8 cellular contexts compared by ENCODE assay signal in genomic region chr4:103204114-103204513, GRCh38. TPM values are rescaled to one million over a fixed set of nuclear protein-coding genes. Genes with fewer than 3 reads are reported as not detected.
DNase-seq lines count a peak whose midpoint lies in the region; TF ChIP-seq lines count a peak whose summit lies in the region.

No MANE protein-coding gene starts in this region.

- DNase-seq in NCI-H1417 (lab: John Stamatoyannopoulos, UW) (peak; percentile 9 to 75 (median 10)), NCI-H1417 treated with DMSO at 0.1 percent for 48 hours (lab: John Stamatoyannopoulos, UW) (no peak), NCI-H2171 (lab: John Stamatoyannopoulos, UW) (peak; percentile 0), choroid plexus epithelial cell (ENCODE audit: low read depth) (peak; percentile 45), progenitor cell of endocrine pancreas (ENCODE audit: low spot score, unreplicated experiment) (no peak), immature natural killer cell (no peak), NCI-H128 (lab: John Stamatoyannopoulos, UW; ENCODE audit: unreplicated experiment) (no peak)
- DNase-seq in stimulated activated CD4-positive, alpha-beta T cell treated with anti-CD3 and anti-CD28 coated beads, Interleukin-4, amount 100 ng/mL, for 1 hour, result no peak

- H3K4me1 Mint-ChIP-seq in progenitor cell of endocrine pancreas (ENCODE audit: low read depth) (peaks cover 13% of the 10 kb centered on the region), immature natural killer cell (no peaks in the 10 kb centered on the region)

- H3K4me3 ChIP-seq in choroid plexus epithelial cell (ENCODE audit: low read depth, low read length), result no peak overlapping the region

- H3K27ac Mint-ChIP-seq in progenitor cell of endocrine pancreas, result no peak overlapping the region
- H3K27ac Mint-ChIP-seq in immature natural killer cell, result no peak overlapping the region

- TF ChIP-seq CTCF in choroid plexus epithelial cell (conservative IDR thresholded peaks at IDR 0.05; ENCODE audit: low read depth, low read length) (peak; percentile 53), progenitor cell of endocrine pancreas (IDR thresholded peaks at IDR 0.05; ENCODE audit: unreplicated experiment) (peak; percentile 55)

- H3K27me3 Mint-ChIP-seq in progenitor cell of endocrine pancreas (no peaks in the 10 kb centered on the region), immature natural killer cell (ENCODE audit: low read depth in 3 of 3) (peaks cover 0 to 6% (median 3%) of the 10 kb centered on the region in 3 donors)

- H3K4me3 Mint-ChIP-seq in progenitor cell of endocrine pancreas (ENCODE audit: low read depth) (no peak overlapping the region), immature natural killer cell (no peak overlapping the region)

- no peaks in the 10 kb centered on the region for H3K9me3 Mint-ChIP-seq in progenitor cell of endocrine pancreas (ENCODE audit: low read depth)
- H3K9me3 Mint-ChIP-seq in immature natural killer cell, result no peaks in the 10 kb centered on the region

- no peaks in the 10 kb centered on the region for H3K36me3 Mint-ChIP-seq in progenitor cell of endocrine pancreas (ENCODE audit: insufficient read depth)
- peaks cover 0 to 3% (median 0%) of the 10 kb centered on the region in 3 donors for H3K36me3 Mint-ChIP-seq in immature natural killer cell

RNA-seq across cellular contexts. Expression of gene CENPE, which starts 6.0 kb away (rescaled TPM):
- total RNA-seq in progenitor cell of endocrine pancreas, result 16.5 and 17.0 TPM in 2 replicates
- under 1 TPM in 2 of 3 donors, not detected in 1; 0.43 to 0.91 TPM for polyA plus RNA-seq in immature natural killer cell

Comparison
In these comparisons a context has a peak if more than half of its experiments do, and no peak if none do; other contexts are left out.
1. DNase-seq: peak in NCI-H1417 (3 of 3), NCI-H2171 (single experiment) and choroid plexus epithelial cell (single experiment); none in NCI-H1417 treated with DMSO at 0.1 percent for 48 hours (single experiment), progenitor cell of endocrine pancreas (single experiment), immature natural killer cell (0 of 3), stimulated activated CD4-positive, alpha-beta T cell treated with anti-CD3 and anti-CD28 coated beads, Interleukin-4, amount 100 ng/mL, for 1 hour (single experiment) and NCI-H128 (single experiment).